In the genomic region with DNA sequence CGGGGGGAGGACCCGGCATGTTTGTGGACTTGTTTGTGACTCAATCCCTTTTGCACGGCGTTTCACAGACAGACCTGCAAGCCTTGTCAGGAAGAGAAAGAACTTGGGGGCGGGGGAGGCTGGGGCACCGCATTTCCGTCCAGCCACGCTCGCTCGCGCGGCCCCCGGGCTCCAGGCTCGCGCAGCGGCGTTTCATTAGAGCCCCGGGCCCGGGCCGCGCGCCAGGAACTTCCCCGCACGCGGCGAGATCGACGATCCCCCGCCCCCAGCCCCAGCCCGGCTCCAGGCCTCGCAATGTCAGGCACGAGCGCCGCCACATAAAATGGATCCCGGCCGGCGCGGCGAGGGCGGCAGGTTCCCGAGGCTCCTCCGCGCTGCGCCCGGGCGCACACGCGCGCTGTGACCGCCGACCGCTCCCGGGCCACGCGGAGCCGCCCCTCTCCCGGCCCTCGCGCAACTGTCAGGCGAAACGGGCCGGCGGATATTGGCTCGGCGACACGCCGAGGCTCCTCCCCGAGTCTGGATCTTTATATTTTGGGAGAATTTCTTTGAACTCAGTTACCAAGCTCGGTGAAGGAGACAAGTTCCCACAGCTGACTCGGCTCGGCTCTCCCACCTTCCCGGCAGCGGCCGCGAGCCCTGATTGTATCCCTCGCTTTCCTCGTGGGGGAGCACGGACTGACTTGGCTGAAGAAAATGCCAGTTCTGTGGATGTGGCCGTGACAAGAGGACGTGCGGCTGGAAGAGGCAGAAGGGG, we compare ENCODE assay signal across 8 cellular contexts. TPM values are rescaled to one million over a fixed set of nuclear protein-coding genes. Genes with fewer than 3 reads are reported as not detected.
DNase-seq lines count a peak whose midpoint lies in the region; ATAC-seq and TF ChIP-seq lines count a peak whose summit lies in the region.

A gene (plus strand): TSS at position 557 of the 757 bp plus-strand sequence. CDS start 440 bp downstream, outside the sequence.

- TF ChIP-seq CTCF in VCaP (conservative IDR thresholded peaks at IDR 0.05): no peak

- peak within 1 kb of the TSS; percentile 66 for H3K4me3 ChIP-seq in endocrine pancreas (ENCODE audit: control insufficient read depth, insufficient read depth, low read length)
- peak within 1 kb of the TSS; percentile 50 for H3K4me3 ChIP-seq in mesendoderm (ENCODE audit: low read length)

- peak within 1 kb of the TSS; percentile 39 for H3K18ac ChIP-seq in mesendoderm (ENCODE audit: low read length)

- H3K4ac ChIP-seq in mesendoderm (ENCODE audit: low read depth, low read length): no peak within 1 kb of the TSS

- H3K27me3 ChIP-seq in endocrine pancreas (ENCODE audit: control insufficient read depth, insufficient read depth, low read length) (no peaks in the 10 kb centered on the region), mesendoderm (ENCODE audit: insufficient read depth, low read length, poor library complexity) (peaks cover 17% of the 10 kb centered on the region)

- no peak within 1 kb of the TSS for H2BK15ac ChIP-seq in mesendoderm (replicated peaks; ENCODE audit: low read depth)

- H3K56ac ChIP-seq in mesendoderm (ENCODE audit: low read length): peak within 1 kb of the TSS; percentile 76

- H3K27ac ChIP-seq in VCaP (peak within 1 kb of the TSS; percentile 38; the same call in 1 of the 2 replicates), mesendoderm (ENCODE audit: low read depth, low read length) (peak within 1 kb of the TSS; percentile 11)

- H3K9me3 ChIP-seq in endocrine pancreas (ENCODE audit: control insufficient read depth, low read length): no peaks in the 10 kb centered on the region

- H2BK120ac ChIP-seq in mesendoderm (ENCODE audit: low read depth, low read length): no peak within 1 kb of the TSS

- peaks cover 3% of the 10 kb centered on the region for H3K4me1 ChIP-seq in endocrine pancreas (ENCODE audit: control insufficient read depth, insufficient read depth, low read length)
- peaks cover 2% of the 10 kb centered on the region for H3K4me1 ChIP-seq in mesendoderm (ENCODE audit: control insufficient read depth, low read depth, low read length)

- no peak within 1 kb of the TSS for H4K8ac ChIP-seq in mesendoderm (ENCODE audit: low read depth, low read length)

- WGBS in mesendoderm (ENCODE audit: extremely low coverage, insufficient coverage, low lambda C conversion rate): no CpG with 5 or more reads among the region's 81 CpGs

- no peak for ATAC-seq in GM21515 (IDR thresholded peaks at IDR 0.05; ENCODE audit: unreplicated experiment)

- no peak within 1 kb of the TSS for H4K5ac ChIP-seq in mesendoderm (ENCODE audit: low read length)

- no peaks in the 10 kb centered on the region for H3K36me3 ChIP-seq in endocrine pancreas (ENCODE audit: control insufficient read depth, insufficient read depth, low read length)
- H3K36me3 ChIP-seq in mesendoderm (ENCODE audit: control insufficient read depth, insufficient read depth, low read length): no peaks in the 10 kb centered on the region

- H2AK5ac ChIP-seq in mesendoderm (ENCODE audit: low read length): no peak within 1 kb of the TSS

- H3K4me2 ChIP-seq in mesendoderm (ENCODE audit: low read length): peak within 1 kb of the TSS; percentile 58

- no peaks in the 10 kb centered on the region for H3K79me2 ChIP-seq in mesendoderm (ENCODE audit: control insufficient read depth, insufficient read depth, low read length)

- H3K9ac ChIP-seq in endocrine pancreas (ENCODE audit: control insufficient read depth, insufficient read depth, low read length): peak within 1 kb of the TSS; percentile 44
- H3K9ac ChIP-seq in mesendoderm (ENCODE audit: low read length): peak within 1 kb of the TSS; percentile 66

- DNase-seq in ELF-1 (ENCODE audit: low read depth, low spot score) (peak; percentile 77), Kasumi-1 (lab: John Stamatoyannopoulos, UW) (peak; percentile 29 to 51), mesendoderm (peak; percentile 67), superior temporal gyrus (ENCODE audit: extremely low spot score) (peak; percentile 43)
- no peak for DNase-seq in activated CD4-positive, CD25-positive, alpha-beta regulatory T cell treated with anti-CD3 and anti-CD28 coated beads, Interleukin-2, amount 50 U/mL, for 72 hours

- H3K79me1 ChIP-seq in mesendoderm (ENCODE audit: low read length): no peaks in the 10 kb centered on the region

- H3K23ac ChIP-seq in mesendoderm (ENCODE audit: low read length): no peak within 1 kb of the TSS

- H2BK5ac ChIP-seq in mesendoderm (ENCODE audit: low read length): no peak within 1 kb of the TSS

RNA-seq across cellular contexts. Expression of the gene that starts here (rescaled TPM):
- 0.31 TPM for polyA plus RNA-seq in mesendoderm (2013, experiment 1 of 2)
- 0.24 TPM for polyA plus RNA-seq in mesendoderm (2013, experiment 2 of 2)
